ENCODE assay signal across 1 cellular context in genomic region chr1:216723274-216723780, GRCh38.
TF ChIP-seq lines count a peak whose summit lies in the region.

ESRRG (minus strand) TSS chr1:216723429; CDS start chr1:216723299, 130 bp downstream.

TF ChIP-seq in GM12878, 131 proteins besides CTCF, POLR2A, EP300 and RAD21 (continued from another document):
- TF ChIP-seq, protein P1, sequence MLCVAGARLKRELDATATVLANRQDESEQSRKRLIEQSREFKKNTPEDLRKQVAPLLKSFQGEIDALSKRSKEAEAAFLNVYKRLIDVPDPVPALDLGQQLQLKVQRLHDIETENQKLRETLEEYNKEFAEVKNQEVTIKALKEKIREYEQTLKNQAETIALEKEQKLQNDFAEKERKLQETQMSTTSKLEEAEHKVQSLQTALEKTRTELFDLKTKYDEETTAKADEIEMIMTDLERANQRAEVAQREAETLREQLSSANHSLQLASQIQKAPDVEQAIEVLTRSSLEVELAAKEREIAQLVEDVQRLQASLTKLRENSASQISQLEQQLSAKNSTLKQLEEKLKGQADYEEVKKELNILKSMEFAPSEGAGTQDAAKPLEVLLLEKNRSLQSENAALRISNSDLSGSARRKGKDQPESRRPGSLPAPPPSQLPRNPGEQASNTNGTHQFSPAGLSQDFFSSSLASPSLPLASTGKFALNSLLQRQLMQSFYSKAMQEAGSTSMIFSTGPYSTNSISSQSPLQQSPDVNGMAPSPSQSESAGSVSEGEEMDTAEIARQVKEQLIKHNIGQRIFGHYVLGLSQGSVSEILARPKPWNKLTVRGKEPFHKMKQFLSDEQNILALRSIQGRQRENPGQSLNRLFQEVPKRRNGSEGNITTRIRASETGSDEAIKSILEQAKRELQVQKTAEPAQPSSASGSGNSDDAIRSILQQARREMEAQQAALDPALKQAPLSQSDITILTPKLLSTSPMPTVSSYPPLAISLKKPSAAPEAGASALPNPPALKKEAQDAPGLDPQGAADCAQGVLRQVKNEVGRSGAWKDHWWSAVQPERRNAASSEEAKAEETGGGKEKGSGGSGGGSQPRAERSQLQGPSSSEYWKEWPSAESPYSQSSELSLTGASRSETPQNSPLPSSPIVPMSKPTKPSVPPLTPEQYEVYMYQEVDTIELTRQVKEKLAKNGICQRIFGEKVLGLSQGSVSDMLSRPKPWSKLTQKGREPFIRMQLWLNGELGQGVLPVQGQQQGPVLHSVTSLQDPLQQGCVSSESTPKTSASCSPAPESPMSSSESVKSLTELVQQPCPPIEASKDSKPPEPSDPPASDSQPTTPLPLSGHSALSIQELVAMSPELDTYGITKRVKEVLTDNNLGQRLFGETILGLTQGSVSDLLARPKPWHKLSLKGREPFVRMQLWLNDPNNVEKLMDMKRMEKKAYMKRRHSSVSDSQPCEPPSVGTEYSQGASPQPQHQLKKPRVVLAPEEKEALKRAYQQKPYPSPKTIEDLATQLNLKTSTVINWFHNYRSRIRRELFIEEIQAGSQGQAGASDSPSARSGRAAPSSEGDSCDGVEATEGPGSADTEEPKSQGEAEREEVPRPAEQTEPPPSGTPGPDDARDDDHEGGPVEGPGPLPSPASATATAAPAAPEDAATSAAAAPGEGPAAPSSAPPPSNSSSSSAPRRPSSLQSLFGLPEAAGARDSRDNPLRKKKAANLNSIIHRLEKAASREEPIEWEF (IDR thresholded peaks at IDR 0.05; ENCODE audit: insufficient replicate concordance, low read depth, low read length) = no peak
- no peak for TF ChIP-seq JUND (IDR thresholded peaks at IDR 0.05; ENCODE audit: low read depth, low read length)
- no peak for TF ChIP-seq SIX5 (IDR thresholded peaks at IDR 0.05; ENCODE audit: low read depth, low read length, severe bottlenecking)
- TF ChIP-seq CEBPB (IDR thresholded peaks at IDR 0.05; ENCODE audit: borderline replicate concordance in 1 of 2, low read depth in 2 of 2, low read length in 2 of 2) = no peak
- no peak for TF ChIP-seq RB1 (IDR thresholded peaks at IDR 0.05; ENCODE audit: borderline replicate concordance)
- no peak for TF ChIP-seq ZNF622 (IDR thresholded peaks at IDR 0.05)
- no peak for TF ChIP-seq TCF7 (IDR thresholded peaks at IDR 0.05; ENCODE audit: borderline replicate concordance)
- TF ChIP-seq HDAC6 (IDR thresholded peaks at IDR 0.05; ENCODE audit: unreplicated experiment) = no peak
- TF ChIP-seq POU2F2 (IDR thresholded peaks at IDR 0.05; ENCODE audit: borderline replicate concordance, low read depth, low read length) = no peak
- TF ChIP-seq RUNX3 (IDR thresholded peaks at IDR 0.05; ENCODE audit: low read length) = no peak
- no peak for TF ChIP-seq HSF1 (IDR thresholded peaks at IDR 0.05; ENCODE audit: low read depth, low read length)
- no peak for TF ChIP-seq NR2F1 (conservative IDR thresholded peaks at IDR 0.05)
- TF ChIP-seq, protein P2, sequence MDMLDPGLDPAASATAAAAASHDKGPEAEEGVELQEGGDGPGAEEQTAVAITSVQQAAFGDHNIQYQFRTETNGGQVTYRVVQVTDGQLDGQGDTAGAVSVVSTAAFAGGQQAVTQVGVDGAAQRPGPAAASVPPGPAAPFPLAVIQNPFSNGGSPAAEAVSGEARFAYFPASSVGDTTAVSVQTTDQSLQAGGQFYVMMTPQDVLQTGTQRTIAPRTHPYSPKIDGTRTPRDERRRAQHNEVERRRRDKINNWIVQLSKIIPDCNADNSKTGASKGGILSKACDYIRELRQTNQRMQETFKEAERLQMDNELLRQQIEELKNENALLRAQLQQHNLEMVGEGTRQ (IDR thresholded peaks at IDR 0.05; ENCODE audit: borderline replicate concordance, low read depth, low read length) = no peak
- no peak for TF ChIP-seq RBBP5 (conservative IDR thresholded peaks at IDR 0.05)
TF ChIP-seq in GM12878: peak in this region for 0.
